Comparison of ENCODE assay signal across 17 cellular contexts in the genomic region with DNA sequence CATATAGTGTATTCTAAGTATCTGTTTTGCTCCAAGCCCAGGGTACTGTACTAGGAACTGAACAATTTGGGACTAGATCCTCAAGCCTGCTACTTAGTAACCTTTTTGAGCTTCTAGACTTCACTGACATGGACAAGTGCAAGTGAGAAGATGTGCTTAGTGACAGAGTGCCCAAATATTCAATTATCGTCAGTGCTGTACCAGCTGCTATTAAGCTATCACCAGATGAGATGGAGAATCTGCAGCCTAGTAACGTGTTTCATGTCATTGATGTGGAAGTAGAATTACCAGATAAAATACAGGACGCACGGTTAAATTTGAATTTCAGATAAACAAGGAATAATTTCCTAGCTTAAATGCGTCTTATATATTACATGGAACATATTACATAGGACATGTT.
DNase-seq lines count a peak whose midpoint lies in the region; ATAC-seq, FAIRE-seq and TF ChIP-seq lines count a peak whose summit lies in the region.
"Had no signal": no experiment of that assay in that cellular context is flagged by ENCODE, and none has a peak within 500 bp of the region (broad histone marks: within the 10 kb centered on the region; RNA-seq: fewer than 3 reads in every experiment).

No MANE protein-coding gene starts in this region.

- no peak for DNase-seq in left ventricle myocardium superior
- no peak for DNase-seq in Right ventricle myocardium inferior (ENCODE audit: missing footprints)
- no peak for DNase-seq in G401 (ENCODE audit: low spot score)
- DNase-seq in activated CD8-positive, alpha-beta memory T cell treated with anti-CD3 and anti-CD28 coated beads, Interleukin-2, amount 10 ng/mL, durations not matched to agents 7 days and 5 days = no peak
- DNase-seq in stimulated activated naive CD4-positive, alpha-beta T cell (lab: John Stamatoyannopoulos, UW) = no peak
- DNase-seq: 8988T; C1 segment of cervical spinal cord; Caco-2; CD4-positive, CD25-positive, alpha-beta regulatory T cell; GDM1; H9; KBM-7 had no signal

- no peaks in the 10 kb centered on the region for H3K36me3 Mint-ChIP-seq in activated CD8-positive, alpha-beta memory T cell treated with anti-CD3 and anti-CD28 coated beads, Interleukin-2, amount 10 ng/mL, durations not matched to agents 7 days and 5 days

- CTCF ChIA-PET in activated CD8-positive, alpha-beta memory T cell treated with anti-CD3 and anti-CD28 coated beads, Interleukin-2, amount 10 ng/mL, durations not matched to agents 7 days and 5 days (lab: Charles Lee) = no interaction called here

- intact Hi-C loops in left ventricle myocardium superior (cut with micrococcal nuclease) = no loop called here
- intact Hi-C loops in Right ventricle myocardium inferior (cut with DNase I) = no loop called here

- in situ Hi-C loops in G401 (cut with HindIII; ENCODE audit: low sequenced_read_pairs) = no loop called here

- no peak overlapping the region for H3K4me3 Mint-ChIP-seq in activated CD8-positive, alpha-beta memory T cell treated with anti-CD3 and anti-CD28 coated beads, Interleukin-2, amount 10 ng/mL, durations not matched to agents 7 days and 5 days
- H3K4me3 Mint-ChIP-seq: CD4-positive, CD25-positive, alpha-beta regulatory T cell; H9 had no signal

- FAIRE-seq in islet of Langerhans (lab: Jason Lieb, UNC) = peak; percentile 94
- FAIRE-seq: D721Med, HepG2 had no signal

- no peaks in the 10 kb centered on the region for H3K27me3 Mint-ChIP-seq in activated CD8-positive, alpha-beta memory T cell treated with anti-CD3 and anti-CD28 coated beads, Interleukin-2, amount 10 ng/mL, durations not matched to agents 7 days and 5 days
- H3K27me3 Mint-ChIP-seq: CD4-positive, CD25-positive, alpha-beta regulatory T cell; IgD-negative memory B cell had no signal

- no peak overlapping the region for H3K27ac Mint-ChIP-seq in activated CD8-positive, alpha-beta memory T cell treated with anti-CD3 and anti-CD28 coated beads, Interleukin-2, amount 10 ng/mL, durations not matched to agents 7 days and 5 days
- H3K27ac Mint-ChIP-seq: CD4-positive, CD25-positive, alpha-beta regulatory T cell; IgD-negative memory B cell had no signal

- no peaks in the 10 kb centered on the region for H3K9me3 Mint-ChIP-seq in activated CD8-positive, alpha-beta memory T cell treated with anti-CD3 and anti-CD28 coated beads, Interleukin-2, amount 10 ng/mL, durations not matched to agents 7 days and 5 days (ENCODE audit: low read depth)
- H3K9me3 Mint-ChIP-seq: CD4-positive, CD25-positive, alpha-beta regulatory T cell; H9; IgD-negative memory B cell had no signal

- ATAC-seq in left ventricle myocardium superior (peak; percentile 10), Right ventricle myocardium inferior (no peak), SK-N-SH treated with all-trans-retinoic acid at 6 μM for 48 hours (no peak)
- no peak for ATAC-seq in activated CD8-positive, alpha-beta memory T cell treated with anti-CD3 and anti-CD28 coated beads, Interleukin-2, amount 10 ng/mL, durations not matched to agents 7 days and 5 days
- ATAC-seq: HepG2 had no signal

- H3K4me1 Mint-ChIP-seq in activated CD8-positive, alpha-beta memory T cell treated with anti-CD3 and anti-CD28 coated beads, Interleukin-2, amount 10 ng/mL, durations not matched to agents 7 days and 5 days = no peaks in the 10 kb centered on the region

TF ChIP-seq in SK-N-SH treated with all-trans-retinoic acid at 6 μM for 48 hours, 23 proteins besides CTCF, POLR2A, EP300 and RAD21:
- TF ChIP-seq ISL1 (CRISPR knock-in tag; IDR thresholded peaks at IDR 0.05) (no peak), TCF4 (CRISPR knock-in tag; IDR thresholded peaks at IDR 0.05; ENCODE audit: borderline replicate concordance) (0 out of 2 replicates have a peak, but pooled peaks have one; percentile 11)
